10 cellular contexts compared by ENCODE assay signal in genomic region chr6:136403166-136403980, GRCh38.
DNase-seq lines count a peak whose midpoint lies in the region; ATAC-seq, FAIRE-seq and TF ChIP-seq lines count a peak whose summit lies in the region.
"Had no signal": no experiment of that assay in that cellular context is flagged by ENCODE, and none has a peak within 500 bp of the region (broad histone marks: within the 10 kb centered on the region; RNA-seq: fewer than 3 reads in every experiment).

No MANE protein-coding gene starts in this region.

- intact Hi-C loops in vagina (cut with DNase I), result no loop called here

- H3K9me3 Mint-ChIP-seq in astrocyte (ENCODE audit: unreplicated experiment), result no peaks in the 10 kb centered on the region

- H3K4me3 ChIP-seq in astrocyte (ENCODE audit: insufficient read depth, low read depth, low read length) (peak overlapping the region; percentile 30), vagina (no peak overlapping the region)

- H3K27me3 Mint-ChIP-seq in astrocyte (ENCODE audit: low read depth, unreplicated experiment), result no peaks in the 10 kb centered on the region

- peak; percentile 67 for DNase-seq in AG08396 (ENCODE audit: low spot score)
- DNase-seq in M059J (ENCODE audit: low read depth), result peak; percentile 85
- peak; percentile 96 for DNase-seq in astrocyte (ENCODE audit: low read depth)
- peak; percentile 90 for DNase-seq in kidney tubule cell (ENCODE audit: low spot score)
- no peak for DNase-seq in DMS79 (lab: John Stamatoyannopoulos, UW)
- DNase-seq in NCI-H2171 treated with DMSO at 0.1 percent for 48 hours (lab: John Stamatoyannopoulos, UW), result no peak
- no peak for DNase-seq in vagina (ENCODE audit: extremely low spot score in 2 of 2)
- DNase-seq: NCI-H1436; stimulated activated naive CD8-positive, alpha-beta T cell treated with anti-CD3 and anti-CD28 coated beads, Interleukin-15, Interleukin-2, amounts not matched to agents 100 U/mL and 50 U/mL, for 24 hours had no signal

- TF ChIP-seq CTCF in astrocyte (IDR thresholded peaks at IDR 0.05; ENCODE audit: insufficient read depth, low read depth, low read length) (no peak), vagina (IDR thresholded peaks at IDR 0.05) (no peak)

- H3K27ac ChIP-seq in astrocyte (ENCODE audit: low read depth, low read length) (peak overlapping the region; percentile 89), vagina (no peak overlapping the region)

- H2AFZ ChIP-seq in astrocyte (ENCODE audit: low read depth, low read length), result peak overlapping the region; percentile 62

- no peaks in the 10 kb centered on the region for H3K79me2 ChIP-seq in astrocyte (ENCODE audit: insufficient read depth, low read length)

- peak overlapping the region; percentile 75 for H3K27ac Mint-ChIP-seq in astrocyte (ENCODE audit: unreplicated experiment)

- H3K36me3 Mint-ChIP-seq in astrocyte (ENCODE audit: low read depth, unreplicated experiment), result no peaks in the 10 kb centered on the region

- peak overlapping the region; percentile 77 for H3K4me2 ChIP-seq in astrocyte (ENCODE audit: low read length)

- H3K4me3 Mint-ChIP-seq in astrocyte (ENCODE audit: unreplicated experiment), result no peak overlapping the region

- TF ChIP-seq POLR2A in vagina (IDR thresholded peaks at IDR 0.05), result no peak

- H4K20me1 ChIP-seq in astrocyte (ENCODE audit: insufficient read depth, low read length), result no peaks in the 10 kb centered on the region

- peaks cover 21% of the 10 kb centered on the region for H3K4me1 Mint-ChIP-seq in astrocyte (ENCODE audit: low read depth, unreplicated experiment)

- H3K4me1 ChIP-seq in astrocyte (ENCODE audit: insufficient read depth, low read length) (peaks cover 18% of the 10 kb centered on the region), vagina (no peaks in the 10 kb centered on the region)

- H3K27me3 ChIP-seq in astrocyte (ENCODE audit: insufficient read depth, low read length) (no peaks in the 10 kb centered on the region), vagina (no peaks in the 10 kb centered on the region)

- no peaks in the 10 kb centered on the region for H3K9me3 ChIP-seq in astrocyte (ENCODE audit: insufficient read depth, low read depth, low read length)
- no peaks in the 10 kb centered on the region for H3K9me3 ChIP-seq in vagina

- peak; percentile 88 for FAIRE-seq in astrocyte (lab: Jason Lieb, UNC)

- ATAC-seq in GM21529 (IDR thresholded peaks at IDR 0.05; ENCODE audit: unreplicated experiment), result no peak
- ATAC-seq: stimulated activated naive CD8-positive, alpha-beta T cell treated with anti-CD3 and anti-CD28 coated beads, Interleukin-15, Interleukin-2, amounts not matched to agents 100 U/mL and 50 U/mL, for 24 hours had no signal

- no peaks in the 10 kb centered on the region for H3K36me3 ChIP-seq in astrocyte (ENCODE audit: insufficient read depth, low read length)
- H3K36me3 ChIP-seq in vagina, result no peaks in the 10 kb centered on the region

- peak overlapping the region; percentile 67 for H3K9ac ChIP-seq in astrocyte (ENCODE audit: low read length)

Comparison
In these comparisons a context has a peak if more than half of its experiments do, and no peak if none do; other contexts are left out.
1. DNase-seq: peak in AG08396 (single experiment), M059J (single experiment), astrocyte (single experiment) and kidney tubule cell (single experiment); none in DMS79 (single experiment), NCI-H2171 treated with DMSO at 0.1 percent for 48 hours (single experiment) and vagina (0 of 2).